20 cellular contexts compared by ENCODE assay signal in genomic region chr7:14850039-14850438, GRCh38. TPM values are rescaled to one million over a fixed set of nuclear protein-coding genes. Genes with fewer than 3 reads are reported as not detected.
DNase-seq lines count a peak whose midpoint lies in the region; ATAC-seq, FAIRE-seq and TF ChIP-seq lines count a peak whose summit lies in the region.
"Had no signal": no experiment of that assay in that cellular context is flagged by ENCODE, and none has a peak within 500 bp of the region (broad histone marks: within the 10 kb centered on the region; RNA-seq: fewer than 3 reads in every experiment).

No MANE protein-coding gene starts in this region.

- H3K23me2 ChIP-seq in H9 (ENCODE audit: insufficient read length, low read depth, low read length, poor library complexity, severe bottlenecking) = no peaks in the 10 kb centered on the region

- peaks cover 0 to 7% of the 10 kb centered on the region in 2 experiments; a peak in 1 of 4 replicates for H3K4me1 ChIP-seq in HCT116 (ENCODE audit: control insufficient read depth in 1 of 2, insufficient read depth in 2 of 2, low read length in 2 of 2)
- H3K4me1 ChIP-seq in H9 (ENCODE audit: insufficient read depth, low read length) = peaks cover 4% of the 10 kb centered on the region
- H3K4me1 ChIP-seq: adrenal gland, esophagus squamous epithelium, vagina had no signal

- H3K23ac ChIP-seq in H9 (ENCODE audit: insufficient read length, low read depth, low read length) = no peak overlapping the region

- TF ChIP-seq CTCF in HCT116 (IDR thresholded peaks at IDR 0.05 in 2 of 3, conservative IDR thresholded peaks at IDR 0.05 in 1 of 3; ENCODE audit: borderline replicate concordance in 1 of 3, insufficient read depth in 1 of 3, low read depth in 2 of 3, low read length in 2 of 3) (no peak), H9 (conservative IDR thresholded peaks at IDR 0.05) (no peak)

- no peak overlapping the region for H4K5ac ChIP-seq in H9 (ENCODE audit: insufficient read length, low read depth, low read length)

- no peak overlapping the region for H2BK5ac ChIP-seq in H9 (ENCODE audit: insufficient read length, low read length)

- H3K4ac ChIP-seq in H9 (ENCODE audit: low read depth, low read length) = no peak overlapping the region

- no peak overlapping the region for H2AK5ac ChIP-seq in H9 (ENCODE audit: insufficient read length, low read length)

- no peaks in the 10 kb centered on the region for H4K20me1 ChIP-seq in HCT116 (ENCODE audit: insufficient read depth)
- H4K20me1 ChIP-seq in H9 (ENCODE audit: control insufficient read depth, insufficient read depth, insufficient read length) = no peaks in the 10 kb centered on the region

- no peaks in the 10 kb centered on the region for H3K79me1 ChIP-seq in H9 (ENCODE audit: insufficient read depth, low read depth, low read length, poor library complexity, severe bottlenecking)

- H3K79me2 ChIP-seq in HCT116 (ENCODE audit: insufficient read depth, low read length) (no peaks in the 10 kb centered on the region), H9 (ENCODE audit: insufficient read depth, low read length) (no peaks in the 10 kb centered on the region)

- no peak overlapping the region for H3K9ac ChIP-seq in HCT116 (ENCODE audit: low read length)
- H3K9ac ChIP-seq in H9 (ENCODE audit: extremely low read depth, insufficient read length, low read length) = no peak overlapping the region

- H3K4me1 Mint-ChIP-seq in activated T-cell treated with anti-CD3 and anti-CD28 coated beads, Interleukin-2, amount 50 U/mL, for 72 hours (ENCODE audit: low read depth) = no peaks in the 10 kb centered on the region
- no peaks in the 10 kb centered on the region for H3K4me1 Mint-ChIP-seq in stimulated activated effector memory CD8-positive, alpha-beta T cell treated with anti-CD3 and anti-CD28 coated beads, Interleukin-12 subunit alpha, Interleukin-12 subunit beta, amount 100 ng/mL, for 72 hours
- H3K4me1 Mint-ChIP-seq in H9 = peaks cover 15% of the 10 kb centered on the region in 2 experiments
- H3K4me1 Mint-ChIP-seq: activated T-helper 17 cell treated with anti-CD3 and anti-CD28 coated beads, Interleukin-2, amount 50 U/mL, for 72 hours; CD4-positive, alpha-beta memory T cell had no signal

- H3K4me3 Mint-ChIP-seq in activated T-cell treated with anti-CD3 and anti-CD28 coated beads, Interleukin-2, amount 50 U/mL, for 72 hours = no peak overlapping the region
- no peak overlapping the region for H3K4me3 Mint-ChIP-seq in stimulated activated effector memory CD8-positive, alpha-beta T cell treated with anti-CD3 and anti-CD28 coated beads, Interleukin-12 subunit alpha, Interleukin-12 subunit beta, amount 100 ng/mL, for 72 hours
- H3K4me3 Mint-ChIP-seq in H9 = no peak overlapping the region
- H3K4me3 Mint-ChIP-seq: activated T-helper 17 cell treated with anti-CD3 and anti-CD28 coated beads, Interleukin-2, amount 50 U/mL, for 72 hours; CD4-positive, alpha-beta memory T cell had no signal

- H3K14ac ChIP-seq in H9 (ENCODE audit: insufficient read depth, low read length) = no peak overlapping the region

- no peak for FAIRE-seq in frontal cortex (lab: Jason Lieb, UNC)

- no peak overlapping the region for H2BK15ac ChIP-seq in H9 (ENCODE audit: low read depth, low read length)

- no peak for DNase-seq in activated T-cell treated with anti-CD3 and anti-CD28 coated beads, Interleukin-2, amount 50 U/mL, for 72 hours
- DNase-seq in activated T-cell treated with anti-CD3 and anti-CD28 coated beads, Interleukin-2, amount 50 U/mL, for 1 hour = no peak
- DNase-seq in HCT116 (ENCODE audit: low read depth, low spot score) (no peak), RKO (ENCODE audit: low spot score) (peak; percentile 3), frontal cortex (ENCODE audit: low spot score in 2 of 2) (no peak), H9 (no peak)
- DNase-seq in stimulated activated effector memory CD8-positive, alpha-beta T cell treated with anti-CD3 and anti-CD28 coated beads, Interleukin-12 subunit alpha, Interleukin-12 subunit beta, amount 100 ng/mL, for 72 hours (ENCODE audit: low spot score in 2 of 2) = no peak
- DNase-seq: adrenal gland; CD4-positive, alpha-beta memory T cell; esophagus squamous epithelium; heart left ventricle; NCI-H1092; NCI-H2171; ovary; stimulated activated CD4-positive, alpha-beta T cell treated with anti-CD3 and anti-CD28 coated beads, Interleukin-1b, Interleukin-23, amount 100 ng/mL, for 48 hours had no signal

- no peaks in the 10 kb centered on the region for H3K9me3 ChIP-seq in HCT116 (ENCODE audit: control insufficient read depth in 1 of 2, insufficient read depth in 1 of 2, low read depth in 1 of 2, low read length in 2 of 2)
- H3K9me3 ChIP-seq in H9 (ENCODE audit: control insufficient read depth, low read depth, low read length) = no peaks in the 10 kb centered on the region
- H3K9me3 ChIP-seq: adrenal gland, esophagus squamous epithelium, ovary, vagina had no signal

- H3K27me3 ChIP-seq in HCT116 (ENCODE audit: insufficient read depth, low read length) (no peaks in the 10 kb centered on the region), H9 (ENCODE audit: insufficient read depth, low read length) (no peaks in the 10 kb centered on the region)
- H3K27me3 ChIP-seq: adrenal gland, esophagus squamous epithelium, heart left ventricle, ovary, vagina had no signal

- no peak overlapping the region for H3K27ac ChIP-seq in HCT116 (ENCODE audit: low read depth, low read length)
- H3K27ac ChIP-seq in H9 (ENCODE audit: insufficient read length, low read depth, low read length) = no peak overlapping the region
- H3K27ac ChIP-seq: adrenal gland, esophagus squamous epithelium, heart left ventricle, ovary, vagina had no signal

- ATAC-seq in activated T-cell treated with anti-CD3 and anti-CD28 coated beads, Interleukin-2, amount 50 U/mL, for 72 hours (replicated peaks in 1 of 2) = peak in 1 of 2 donors; percentile 38
- ATAC-seq in HCT116 = no peak
- peak; percentile 51 for ATAC-seq in stimulated activated effector memory CD8-positive, alpha-beta T cell treated with anti-CD3 and anti-CD28 coated beads, Interleukin-12 subunit alpha, Interleukin-12 subunit beta, amount 100 ng/mL, for 72 hours
- no peak for ATAC-seq in GM19452 (IDR thresholded peaks at IDR 0.05; ENCODE audit: unreplicated experiment)
- ATAC-seq: activated T-helper 17 cell treated with anti-CD3 and anti-CD28 coated beads, Interleukin-2, amount 50 U/mL, for 72 hours; heart left ventricle had no signal

- H2BK12ac ChIP-seq in H9 (ENCODE audit: insufficient read length, low read depth, low read length) = no peak overlapping the region

- no peak for TF ChIP-seq RAD21 in HCT116 (IDR thresholded peaks at IDR 0.05; ENCODE audit: low read depth)

- H3K56ac ChIP-seq in H9 (ENCODE audit: insufficient read length, low read depth, low read length) = no peak overlapping the region

- H2BK20ac ChIP-seq in H9 (ENCODE audit: low read depth, low read length, poor library complexity, severe bottlenecking) = no peak overlapping the region

- H3K18ac ChIP-seq in H9 (ENCODE audit: insufficient read length, low read depth, low read length) = no peak overlapping the region

- CTCF ChIA-PET in HCT116 (lab: Charles Lee) = no interaction called here

- H4K8ac ChIP-seq in H9 (replicated peaks; ENCODE audit: insufficient read length, low read depth, low read length) = no peak overlapping the region

- WGBS in H9 (ENCODE audit: extremely low coverage, insufficient read length, low lambda C conversion rate) = 83% methylated on average over 2 of the region's 2 CpGs

- no peaks in the 10 kb centered on the region for H3K9me2 ChIP-seq in HCT116 (ENCODE audit: insufficient read depth)

- POLR2A ChIA-PET in HCT116 (lab: Charles Lee) = no interaction called here

- peaks cover 0 to 12% of the 10 kb centered on the region in 2 donors for H3K9me3 Mint-ChIP-seq in activated T-cell treated with anti-CD3 and anti-CD28 coated beads, Interleukin-2, amount 50 U/mL, for 72 hours
- H3K9me3 Mint-ChIP-seq in stimulated activated effector memory CD8-positive, alpha-beta T cell treated with anti-CD3 and anti-CD28 coated beads, Interleukin-12 subunit alpha, Interleukin-12 subunit beta, amount 100 ng/mL, for 72 hours = peaks cover 8% of the 10 kb centered on the region
- H3K9me3 Mint-ChIP-seq in H9 = peaks cover 8 to 12% of the 10 kb centered on the region in 2 experiments

- H2BK120ac ChIP-seq in H9 (ENCODE audit: low read depth, low read length, poor library complexity, severe bottlenecking) = no peak overlapping the region

- TF ChIP-seq POLR2A in HCT116 (IDR thresholded peaks at IDR 0.05; ENCODE audit: borderline replicate concordance, extremely low read depth, insufficient read depth, insufficient read length) = no peak

- H3K36me3 Mint-ChIP-seq in activated T-cell treated with anti-CD3 and anti-CD28 coated beads, Interleukin-2, amount 50 U/mL, for 72 hours (ENCODE audit: insufficient read depth in 2 of 2) = no peaks in the 10 kb centered on the region
- H3K36me3 Mint-ChIP-seq in stimulated activated effector memory CD8-positive, alpha-beta T cell treated with anti-CD3 and anti-CD28 coated beads, Interleukin-12 subunit alpha, Interleukin-12 subunit beta, amount 100 ng/mL, for 72 hours = no peaks in the 10 kb centered on the region
- H3K36me3 Mint-ChIP-seq in H9 (ENCODE audit: insufficient read depth in 1 of 3, low read depth in 3 of 3) = peaks cover 2 to 8% (median 6%) of the 10 kb centered on the region in 3 experiments; a peak in 5 of 7 replicates
- H3K36me3 Mint-ChIP-seq: CD4-positive, alpha-beta memory T cell had no signal

- H3K4me2 ChIP-seq in HCT116 (ENCODE audit: low read length) (no peak overlapping the region), H9 (ENCODE audit: insufficient read depth, insufficient read length, low read length) (no peak overlapping the region)

- RAD21 ChIA-PET in HCT116 (lab: Charles Lee; ENCODE audit: low non-redundant PET in 1 of 2, low total read pairs in 2 of 2, uncharacterized antibody in 2 of 2, unreplicated experiment in 2 of 2) = no interaction called here

- no peaks in the 10 kb centered on the region for H3K27me3 Mint-ChIP-seq in activated T-cell treated with anti-CD3 and anti-CD28 coated beads, Interleukin-2, amount 50 U/mL, for 72 hours (ENCODE audit: low read depth)
- H3K27me3 Mint-ChIP-seq in H9 (ENCODE audit: low read depth) = no peaks in the 10 kb centered on the region
- H3K27me3 Mint-ChIP-seq: activated T-helper 17 cell treated with anti-CD3 and anti-CD28 coated beads, Interleukin-2, amount 50 U/mL, for 72 hours; CD4-positive, alpha-beta memory T cell had no signal

- H4K91ac ChIP-seq in H9 (ENCODE audit: insufficient read length, low read depth, low read length) = no peak overlapping the region

- H3K4me3 ChIP-seq in HCT116 (replicated peaks in 1 of 2; ENCODE audit: low read depth in 1 of 2, low read length in 2 of 2) = no peak overlapping the region
- H3K4me3 ChIP-seq: adrenal gland, esophagus squamous epithelium, heart left ventricle, lung, ovary, vagina had no signal

- BruUV-seq in HCT116 (replicated peaks; lab: Mats Ljungman, UMichigan) = no TSS peak

- H3K36me3 ChIP-seq in HCT116 (ENCODE audit: control insufficient read depth in 1 of 2, insufficient read depth in 2 of 2, low read length in 2 of 2) = no peaks in the 10 kb centered on the region
- H3K36me3 ChIP-seq: adrenal gland, esophagus squamous epithelium, heart left ventricle, ovary, vagina had no signal

- no peak overlapping the region for H3T11ph ChIP-seq in H9 (ENCODE audit: low read length)

- intact Hi-C loops in HCT116 (cut with micrococcal nuclease) = no loop called here

- H2AFZ ChIP-seq in HCT116 (ENCODE audit: low read depth, low read length, poor library complexity, severe bottlenecking) = no peak overlapping the region
- H2AFZ ChIP-seq in H9 (ENCODE audit: low read length) = no peak overlapping the region

- H3K27ac Mint-ChIP-seq in activated T-cell treated with anti-CD3 and anti-CD28 coated beads, Interleukin-2, amount 50 U/mL, for 72 hours = peak overlapping the region; percentile 27
- H3K27ac Mint-ChIP-seq in stimulated activated effector memory CD8-positive, alpha-beta T cell treated with anti-CD3 and anti-CD28 coated beads, Interleukin-12 subunit alpha, Interleukin-12 subunit beta, amount 100 ng/mL, for 72 hours = no peak overlapping the region
- no peak overlapping the region for H3K27ac Mint-ChIP-seq in H9
- H3K27ac Mint-ChIP-seq: activated T-helper 17 cell treated with anti-CD3 and anti-CD28 coated beads, Interleukin-2, amount 50 U/mL, for 72 hours; CD4-positive, alpha-beta memory T cell had no signal

RNA-seq across cellular contexts. Expression of gene DGKB, which starts 52.5 kb away (rescaled TPM):
- not detected for total RNA-seq in activated T-cell treated with anti-CD3 and anti-CD28 coated beads, Interleukin-2, amount 50 U/mL, for 72 hours
- total RNA-seq in HCT116 (2021; ENCODE audit: unreplicated experiment) (0.05 TPM), frontal cortex (9.0 TPM), H9 (2021) (0.26 and 0.33 TPM in 2 replicates)
- polyA plus RNA-seq in HCT116 (2012) = not detected in 2 replicates
- total RNA-seq: activated CD8-positive, alpha-beta memory T cell treated with anti-CD3 and anti-CD28 coated beads for 36 hours; activated T-helper 17 cell treated with anti-CD3 and anti-CD28 coated beads, Interleukin-2, amount 50 U/mL, for 72 hours; CD4-positive, alpha-beta memory T cell had no signal
- polyA plus RNA-seq: CD4-positive, alpha-beta memory T cell had no signal
